22 cellular contexts compared by ENCODE assay signal in the genomic region with DNA sequence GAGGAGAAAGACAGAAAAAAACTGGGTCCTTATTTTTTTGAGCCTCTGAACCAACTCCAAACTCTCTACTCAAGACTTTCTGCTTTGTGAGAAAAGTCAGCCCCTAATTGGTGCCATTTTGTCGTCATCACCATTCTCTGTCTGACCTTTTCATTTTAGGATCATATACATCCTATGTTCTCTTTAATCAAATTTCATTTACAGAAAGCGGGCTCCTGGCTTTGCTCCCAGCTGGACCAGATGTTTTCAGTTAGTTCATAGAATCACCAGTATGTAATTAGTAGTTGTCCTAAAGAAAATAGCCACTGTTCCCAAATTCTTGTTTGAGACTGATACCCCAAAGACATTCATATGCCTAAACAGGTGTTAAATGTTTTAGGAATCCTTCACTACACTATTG. TPM values are rescaled to one million over a fixed set of nuclear protein-coding genes. Genes with fewer than 3 reads are reported as not detected.
"Had no signal": no experiment of that assay in that cellular context is flagged by ENCODE, and none has a peak within 500 bp of the region (broad histone marks: within the 10 kb centered on the region; RNA-seq: fewer than 3 reads in every experiment).

No MANE protein-coding gene starts in this region.

- DNase-seq: IMR-90; Karpas-422; KG1; MG63; NCI-H1092; NCI-H1105 treated with DMSO at 0.1 percent for 48 hours; NCI-H1417 treated with DMSO at 0.1 percent for 48 hours; NCI-H146; NCI-H1694 treated with DMSO at 0.1 percent for 48 hours; NCI-H1930; NCI-H2081; NCI-H2107; NCI-H2227 treated with DMSO at 0.1 percent for 48 hours; NCI-H524 treated with DMSO at 0.1 percent for 48 hours; NK-92 treated with Interleukin-12 subunit alpha and Interleukin-12 subunit beta, amount 100 ng/mL, for 24 hours; PC-3; SHP77; SJCRH30; T-helper 1 cell; T-helper 17 cell had no signal

- H3K4me1 ChIP-seq: SJCRH30 had no signal

- H3K27me3 ChIP-seq: MG63, SJCRH30 had no signal

- ATAC-seq: Panc1, PC-3, T-helper 17 cell had no signal

- H3K9me3 ChIP-seq: MG63, SJCRH30 had no signal

- H3K4me3 ChIP-seq: MG63, SJCRH30, SK-N-MC had no signal

- H3K36me3 ChIP-seq: MG63, SJCRH30 had no signal

RNA-seq across cellular contexts. Expression of gene SLCO4C1, which starts 28.6 kb away (rescaled TPM):
- polyA plus RNA-seq: IMR-90 had no signal
